Comparison of ENCODE assay signal across 22 cellular contexts in the genomic region with DNA sequence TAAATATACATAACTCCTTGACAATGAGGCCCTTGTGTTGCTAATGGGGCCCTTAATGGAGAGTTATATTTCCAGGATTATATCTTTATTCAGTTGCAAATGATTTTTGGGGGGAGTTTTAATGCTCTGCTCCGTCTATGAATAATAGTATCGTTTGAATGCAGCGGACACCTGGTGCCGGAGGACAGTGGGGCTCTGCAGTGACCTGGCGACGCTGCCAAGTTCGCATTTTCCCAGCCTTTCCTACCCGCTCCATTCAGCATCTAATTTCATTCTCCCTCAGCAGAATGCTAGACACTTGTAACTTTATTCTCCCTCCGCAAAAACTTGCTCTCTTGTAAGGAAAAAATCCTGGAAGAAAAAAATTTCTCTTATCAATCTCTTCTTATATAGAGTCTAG.
DNase-seq lines count a peak whose midpoint lies in the region; ATAC-seq and TF ChIP-seq lines count a peak whose summit lies in the region.
"Had no signal": no experiment of that assay in that cellular context is flagged by ENCODE, and none has a peak within 500 bp of the region (broad histone marks: within the 10 kb centered on the region; RNA-seq: fewer than 3 reads in every experiment).

No MANE protein-coding gene starts in this region.

- H3K36me3 ChIP-seq in HUES6 (ENCODE audit: control insufficient read depth, insufficient read depth, low read length) (no peaks in the 10 kb centered on the region), gastroesophageal sphincter (no peaks in the 10 kb centered on the region)
- H3K36me3 ChIP-seq: heart left ventricle, SJCRH30, tibial artery had no signal

- WGBS in gastroesophageal sphincter (ENCODE audit: low coverage in 1 of 2), 2 donors, result 61 to 63% methylated on average over 9 of the region's 9 CpGs

- no peak for ATAC-seq in activated CD4-positive, CD25-positive, alpha-beta regulatory T cell treated with anti-CD3 and anti-CD28 coated beads, Interleukin-2, amount 50 U/mL, for 24 hours
- ATAC-seq in GM21515 (IDR thresholded peaks at IDR 0.05; ENCODE audit: unreplicated experiment) (no peak), gastroesophageal sphincter (no peak)
- ATAC-seq: heart left ventricle; left cardiac atrium; stimulated activated naive CD8-positive, alpha-beta T cell treated with anti-CD3 and anti-CD28 coated beads, Interleukin-15, Interleukin-2, amounts not matched to agents 100 U/mL and 50 U/mL, for 24 hours; T-cell had no signal

- DNase-seq in G401 (ENCODE audit: low spot score) (peak; percentile 1), pons (ENCODE audit: low spot score) (no peak)
- DNase-seq: activated CD4-positive, alpha-beta memory T cell treated with anti-CD3 and anti-CD28 coated beads for 36 hours; activated naive CD8-positive, alpha-beta T cell treated with anti-CD3 and anti-CD28 coated beads, Interleukin-2, amount 10 ng/mL, durations not matched to agents 7 days and 5 days; heart left ventricle; left cardiac atrium; mesenchymal stem cell; NCI-H1048; NCI-H2029 treated with DMSO at 0.1 percent for 48 hours; NCI-H524 treated with DMSO at 0.1 percent for 48 hours; NK-92 treated with Interleukin-12 subunit alpha and Interleukin-12 subunit beta, amount 100 ng/mL, for 24 hours; SJCRH30; stimulated activated naive CD8-positive, alpha-beta T cell treated with anti-CD3 and anti-CD28 coated beads, Interleukin-15, Interleukin-2, amounts not matched to agents 100 U/mL and 50 U/mL, for 24 hours; T-cell had no signal

- TF ChIP-seq CTCF in brain (conservative IDR thresholded peaks at IDR 0.05) (no peak), nephron (IDR thresholded peaks at IDR 0.05; ENCODE audit: unreplicated experiment in 3 of 3) (no peak), gastroesophageal sphincter (IDR thresholded peaks at IDR 0.05) (no peak)

- H3K4me1 Mint-ChIP-seq in brain (peaks cover 52% of the 10 kb centered on the region), nephron (peaks cover 21% of the 10 kb centered on the region)
- H3K4me1 Mint-ChIP-seq: activated naive CD8-positive, alpha-beta T cell treated with anti-CD3 and anti-CD28 coated beads, Interleukin-2, amount 10 ng/mL, durations not matched to agents 7 days and 5 days; T-cell had no signal

- H3K4me3 Mint-ChIP-seq in brain (peak overlapping the region in 4 of 5 experiments; percentile 8 to 56 (median 48)), nephron (peak overlapping the region in 1 of 3 experiments; percentile 6)
- H3K4me3 Mint-ChIP-seq: activated CD4-positive, alpha-beta memory T cell treated with anti-CD3 and anti-CD28 coated beads for 36 hours; activated naive CD8-positive, alpha-beta T cell treated with anti-CD3 and anti-CD28 coated beads, Interleukin-2, amount 10 ng/mL, durations not matched to agents 7 days and 5 days; T-cell had no signal

- no peak for TF ChIP-seq EP300 in gastroesophageal sphincter (IDR thresholded peaks at IDR 0.05)

- H3K4me1 ChIP-seq in HUES6 (ENCODE audit: control insufficient read depth, insufficient read depth, low read length) (peaks cover 41% of the 10 kb centered on the region), gastroesophageal sphincter (peaks cover 0 to 12% (median 0%) of the 10 kb centered on the region in 3 donors)
- H3K4me1 ChIP-seq: heart left ventricle, SJCRH30, tibial artery had no signal

- peaks cover 0 to 76% (median 20%) of the 10 kb centered on the region in 5 experiments for H3K9me3 Mint-ChIP-seq in brain
- no peaks in the 10 kb centered on the region for H3K9me3 Mint-ChIP-seq in nephron
- H3K9me3 Mint-ChIP-seq: activated CD4-positive, alpha-beta memory T cell treated with anti-CD3 and anti-CD28 coated beads for 36 hours; activated naive CD8-positive, alpha-beta T cell treated with anti-CD3 and anti-CD28 coated beads, Interleukin-2, amount 10 ng/mL, durations not matched to agents 7 days and 5 days had no signal

- H3K4me3 ChIP-seq in HUES6 (ENCODE audit: low read depth, low read length) (peak overlapping the region; percentile 30; the same call in 1 of the 2 replicates), gastroesophageal sphincter (no peak overlapping the region)
- H3K4me3 ChIP-seq: heart left ventricle, SJCRH30, tibial artery had no signal

- H3K27ac Mint-ChIP-seq in brain (peak overlapping the region; percentile 24 to 95 (median 94)), nephron (peak overlapping the region; percentile 44 to 71 (median 66))
- H3K27ac Mint-ChIP-seq: activated CD4-positive, alpha-beta memory T cell treated with anti-CD3 and anti-CD28 coated beads for 36 hours; activated naive CD8-positive, alpha-beta T cell treated with anti-CD3 and anti-CD28 coated beads, Interleukin-2, amount 10 ng/mL, durations not matched to agents 7 days and 5 days; T-cell had no signal

- peaks cover 18% of the 10 kb centered on the region for H3K27me3 Mint-ChIP-seq in brain
- H3K27me3 Mint-ChIP-seq in nephron (ENCODE audit: low read depth), result peaks cover 66% of the 10 kb centered on the region

- H3K9me3 ChIP-seq in HUES6 (ENCODE audit: control insufficient read depth, insufficient read depth, low read depth, low read length) (peaks cover 2% of the 10 kb centered on the region; the same call in 1 of the 2 replicates), gastroesophageal sphincter (no peaks in the 10 kb centered on the region)
- H3K9me3 ChIP-seq: heart left ventricle, SJCRH30, tibial artery had no signal

- peak overlapping the region; percentile 43 for H3K27ac ChIP-seq in HUES6 (ENCODE audit: low read depth, low read length)
- H3K27ac ChIP-seq in gastroesophageal sphincter, result no peak overlapping the region
- H3K27ac ChIP-seq: C4-2B, heart left ventricle, SJCRH30, tibial artery had no signal

- in situ Hi-C loops in G401 (cut with HindIII; ENCODE audit: low sequenced_read_pairs), result no loop called here

- no peak overlapping the region for H3K9ac ChIP-seq in HUES6 (ENCODE audit: low read length)

- no peaks in the 10 kb centered on the region for H3K36me3 Mint-ChIP-seq in brain
- H3K36me3 Mint-ChIP-seq in nephron (ENCODE audit: low read depth), result peaks cover 3% of the 10 kb centered on the region
- H3K36me3 Mint-ChIP-seq: activated CD4-positive, alpha-beta memory T cell treated with anti-CD3 and anti-CD28 coated beads for 36 hours; activated naive CD8-positive, alpha-beta T cell treated with anti-CD3 and anti-CD28 coated beads, Interleukin-2, amount 10 ng/mL, durations not matched to agents 7 days and 5 days; T-cell had no signal

- 0 out of 2 replicates have a peak, but pooled peaks cover 4% of the 10 kb centered on the region for H3K27me3 ChIP-seq in HUES6 (ENCODE audit: control insufficient read depth, insufficient read depth, low read length)
- H3K27me3 ChIP-seq in gastroesophageal sphincter, result no peaks in the 10 kb centered on the region
- H3K27me3 ChIP-seq: SJCRH30 had no signal

- TF ChIP-seq POLR2A in gastroesophageal sphincter (IDR thresholded peaks at IDR 0.05), result no peak
